26 cellular contexts compared by ENCODE assay signal in genomic region chr14:78713716-78714115, GRCh38.
"Had no signal": no experiment of that assay in that cellular context is flagged by ENCODE, and none has a peak within 500 bp of the region (broad histone marks: within the 10 kb centered on the region; RNA-seq: fewer than 3 reads in every experiment).

No MANE protein-coding gene starts in this region.

- DNase-seq: stimulated activated CD4-positive, alpha-beta T cell treated with anti-CD3 and anti-CD28 coated beads, Interleukin-2, amount 100 ng/mL, for 48 hours; stimulated activated CD4-positive, alpha-beta T cell treated with anti-CD3 and anti-CD28 coated beads, Interleukin-4, amount 100 ng/mL, for 1 hour; stimulated activated CD4-positive, alpha-beta T cell treated with anti-CD3 and anti-CD28 coated beads, Interleukin-4, amount 100 ng/mL, for 24 hours; stimulated activated CD4-positive, alpha-beta T cell treated with anti-CD3 and anti-CD28 coated beads, Interleukin-4, amount 100 ng/mL, for 4 hours; stimulated activated CD8-positive, alpha-beta memory T cell treated with anti-CD3 and anti-CD28 coated beads, Interleukin-4, amount 100 ng/mL, for 48 hours; stimulated activated naive B cell treated with anti-CD40 and anti-IgM and Interleukin-4, amounts not matched to agents 10 μg/mL and 1 μg/mL and 100 μg/mL, for 72 hours; stimulated activated naive CD4-positive, alpha-beta T cell; stimulated activated naive CD4-positive, alpha-beta T cell treated with Interleukin-2 at 50 U/mL for 16 hours; stimulated activated naive CD8-positive, alpha-beta T cell treated with anti-CD3 and anti-CD28 coated beads, Interleukin-15, amount 100 ng/mL, for 72 hours; stimulated activated naive CD8-positive, alpha-beta T cell treated with anti-CD3 and anti-CD28 coated beads, Interleukin-15, Interleukin-2, amounts not matched to agents 100 U/mL and 50 U/mL, for 24 hours; stomach; substantia nigra; testis; thyroid gland; tibial artery; transverse colon; trophoblast cell; upper lobe of left lung; upper lobe of right lung; uterus had no signal

- H3K9me3 ChIP-seq: stomach, suprapubic skin, testis, thoracic aorta, thyroid gland, tibial artery, tibial nerve, transverse colon, upper lobe of left lung, upper lobe of right lung, uterus, vagina had no signal

- H3K4me3 ChIP-seq: stomach, suprapubic skin, testis, thoracic aorta, thyroid gland, tibial artery, tibial nerve, transverse colon, upper lobe of left lung, upper lobe of right lung, uterus, vagina had no signal

- H3K36me3 ChIP-seq: stomach, suprapubic skin, thoracic aorta, thyroid gland, tibial artery, tibial nerve, transverse colon, upper lobe of left lung, upper lobe of right lung, uterus, vagina had no signal

- ATAC-seq: stimulated activated effector memory CD8-positive, alpha-beta T cell treated with anti-CD3 and anti-CD28 coated beads, Interleukin-12 subunit alpha, Interleukin-12 subunit beta, amount 100 ng/mL, for 72 hours; stimulated activated memory B cell treated with anti-CD40 and anti-IgM and Interleukin-4, amounts not matched to agents 10 μg/mL and 1 μg/mL and 100 μg/mL, for 72 hours; stimulated activated naive B cell treated with anti-CD40 and anti-IgM and Interleukin-4, amounts not matched to agents 10 μg/mL and 1 μg/mL and 100 μg/mL, for 72 hours; stimulated activated naive CD8-positive, alpha-beta T cell treated with anti-CD3 and anti-CD28 coated beads, Interleukin-15, amount 100 ng/mL, for 72 hours; stimulated activated naive CD8-positive, alpha-beta T cell treated with anti-CD3 and anti-CD28 coated beads, Interleukin-15, Interleukin-2, amounts not matched to agents 100 U/mL and 50 U/mL, for 24 hours; upper lobe of right lung had no signal

- H3K27ac ChIP-seq: stomach, suprapubic skin, testis, thoracic aorta, thyroid gland, tibial artery, tibial nerve, transverse colon, upper lobe of left lung, upper lobe of right lung, uterus, vagina had no signal

- H3K27me3 ChIP-seq: stomach, suprapubic skin, testis, thyroid gland, tibial artery, tibial nerve, transverse colon, upper lobe of left lung, upper lobe of right lung, uterus, vagina had no signal

- H3K4me1 ChIP-seq: stomach, suprapubic skin, testis, tibial artery, tibial nerve, transverse colon, upper lobe of left lung, upper lobe of right lung, uterus, vagina had no signal
